1 cellular context compared by ENCODE assay signal in the genomic region with DNA sequence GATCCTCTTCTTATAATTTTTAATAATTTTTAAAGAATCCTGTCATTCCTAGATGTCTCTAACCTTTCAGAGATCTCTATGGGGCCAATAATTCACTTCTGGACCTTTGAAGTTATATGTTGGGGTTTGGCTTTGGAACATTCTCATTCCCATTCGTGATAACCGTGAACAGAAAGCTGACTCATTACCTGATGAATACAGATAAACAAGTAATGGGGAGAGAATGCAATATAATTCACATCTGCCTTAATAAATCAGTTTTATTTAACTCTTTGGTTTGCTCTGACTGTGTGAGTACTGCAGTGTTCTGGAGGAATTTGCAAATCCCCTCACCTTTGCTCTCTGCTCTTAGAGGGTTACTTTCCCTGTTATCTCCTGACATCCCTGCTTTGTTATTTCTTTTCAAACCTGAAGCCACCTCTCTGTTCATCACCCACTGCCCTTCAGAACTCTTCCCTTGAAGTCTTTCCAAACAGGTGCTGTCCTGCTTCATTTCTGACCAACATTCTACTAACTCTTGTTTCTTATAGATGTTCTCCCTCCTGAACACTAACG.
TF ChIP-seq lines count a peak whose summit lies in the region.

No MANE protein-coding gene starts in this region.

TF ChIP-seq in HepG2, 621 proteins besides CTCF, POLR2A, EP300 and RAD21 (continued from another document):
- TF ChIP-seq, protein P1, sequence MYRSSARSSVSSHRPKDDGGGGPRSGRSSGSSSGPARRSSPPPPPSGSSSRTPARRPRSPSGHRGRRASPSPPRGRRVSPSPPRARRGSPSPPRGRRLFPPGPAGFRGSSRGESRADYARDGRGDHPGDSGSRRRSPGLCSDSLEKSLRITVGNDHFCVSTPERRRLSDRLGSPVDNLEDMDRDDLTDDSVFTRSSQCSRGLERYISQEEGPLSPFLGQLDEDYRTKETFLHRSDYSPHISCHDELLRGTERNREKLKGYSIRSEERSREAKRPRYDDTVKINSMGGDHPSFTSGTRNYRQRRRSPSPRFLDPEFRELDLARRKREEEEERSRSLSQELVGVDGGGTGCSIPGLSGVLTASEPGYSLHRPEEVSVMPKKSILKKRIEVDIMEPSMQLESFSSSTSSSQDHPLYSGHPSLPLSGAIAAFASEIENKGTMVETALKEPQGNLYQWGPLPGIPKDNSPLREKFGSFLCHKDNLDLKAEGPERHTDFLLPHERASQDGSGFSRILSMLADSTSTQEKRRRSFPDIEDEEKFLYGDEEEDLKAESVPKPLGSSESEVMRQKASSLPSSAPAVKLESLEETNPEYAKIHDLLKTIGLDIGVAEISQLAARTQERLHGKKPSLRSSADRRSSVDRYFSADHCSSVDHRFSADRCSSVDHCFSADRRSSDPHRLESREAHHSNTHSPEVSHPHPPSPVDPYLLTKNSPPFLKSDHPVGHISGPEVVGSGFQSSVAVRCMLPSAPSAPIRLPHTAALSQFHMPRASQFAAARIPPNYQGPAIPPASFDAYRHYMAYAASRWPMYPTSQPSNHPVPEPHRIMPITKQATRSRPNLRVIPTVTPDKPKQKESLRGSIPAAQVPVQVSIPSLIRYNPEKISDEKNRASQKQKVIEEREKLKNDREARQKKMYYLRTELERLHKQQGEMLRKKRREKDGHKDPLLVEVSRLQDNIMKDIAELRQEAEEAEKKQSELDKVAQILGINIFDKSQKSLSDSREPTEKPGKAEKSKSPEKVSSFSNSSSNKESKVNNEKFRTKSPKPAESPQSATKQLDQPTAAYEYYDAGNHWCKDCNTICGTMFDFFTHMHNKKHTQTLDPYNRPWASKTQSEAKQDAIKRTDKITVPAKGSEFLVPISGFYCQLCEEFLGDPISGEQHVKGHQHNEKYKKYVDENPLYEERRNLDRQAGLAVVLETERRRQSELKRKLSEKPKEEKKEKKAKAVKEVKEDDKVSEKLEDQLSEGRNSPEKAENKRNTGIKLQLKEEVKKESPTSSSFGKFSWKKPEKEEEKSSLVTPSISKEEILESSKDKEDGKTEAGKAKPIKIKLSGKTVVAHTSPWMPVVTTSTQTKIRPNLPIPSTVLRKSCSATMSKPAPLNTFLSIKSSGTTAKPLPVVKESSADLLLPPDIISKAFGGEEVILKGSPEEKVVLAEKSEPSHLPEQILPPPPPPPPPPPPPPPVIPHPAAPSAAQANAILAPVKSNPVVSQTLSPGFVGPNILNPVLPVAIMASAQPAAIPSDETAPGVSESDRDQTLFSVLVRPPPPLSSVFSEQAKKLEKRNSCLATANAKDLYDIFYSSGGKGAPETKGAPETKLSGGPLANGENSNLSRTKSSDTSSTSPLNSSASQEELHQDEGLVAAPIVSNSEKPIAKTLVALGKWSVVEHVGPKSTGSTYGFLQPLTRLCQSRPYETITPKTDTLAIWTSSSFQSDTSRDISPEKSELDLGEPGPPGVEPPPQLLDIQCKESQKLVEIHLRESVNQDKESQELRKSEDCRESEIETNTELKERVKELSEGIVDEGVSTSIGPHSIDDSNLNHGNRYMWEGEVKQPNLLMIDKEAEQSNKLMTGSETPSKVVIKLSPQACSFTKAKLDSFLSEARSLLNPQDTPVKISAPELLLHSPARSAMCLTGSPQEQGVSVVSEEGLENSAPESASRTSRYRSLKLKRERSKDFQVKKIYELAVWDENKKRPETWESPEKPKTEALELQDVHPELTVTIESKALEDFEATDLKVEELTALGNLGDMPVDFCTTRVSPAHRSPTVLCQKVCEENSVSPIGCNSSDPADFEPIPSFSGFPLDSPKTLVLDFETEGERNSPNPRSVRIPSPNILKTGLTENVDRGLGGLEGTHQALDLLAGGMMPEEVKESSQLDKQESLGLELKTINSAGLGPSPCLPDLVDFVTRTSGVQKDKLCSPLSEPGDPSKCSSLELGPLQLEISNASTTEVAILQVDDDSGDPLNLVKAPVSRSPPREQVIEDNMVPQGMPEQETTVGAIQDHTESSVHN (CRISPR knock-in tag; IDR thresholded peaks at IDR 0.05), result no peak
